1 cellular context compared by ENCODE assay signal in genomic region chr10:89644967-89645741, GRCh38.
TF ChIP-seq lines count a peak whose summit lies in the region.

Gene PANK1 (minus strand): TSS chr10:89645242. CDS start chr10:89644891, 351 bp downstream.

TF ChIP-seq in HepG2, 621 proteins besides CTCF, POLR2A, EP300 and RAD21 (continued from another document and continues in another):
- TF ChIP-seq E2F2 (CRISPR knock-in tag; IDR thresholded peaks at IDR 0.05; ENCODE audit: borderline replicate concordance) = no peak
- TF ChIP-seq NFE2L1 (CRISPR knock-in tag; IDR thresholded peaks at IDR 0.05; ENCODE audit: borderline replicate concordance) = no peak
- TF ChIP-seq ZHX1 (CRISPR knock-in tag; IDR thresholded peaks at IDR 0.05; ENCODE audit: low read depth) = no peak
- no peak for TF ChIP-seq ZNF10 (CRISPR knock-in tag; IDR thresholded peaks at IDR 0.05; ENCODE audit: borderline replicate concordance, low read depth)
- TF ChIP-seq NBN (conservative IDR thresholded peaks at IDR 0.05) = no peak
- TF ChIP-seq MAFK (conservative IDR thresholded peaks at IDR 0.05 in 1 of 2, IDR thresholded peaks at IDR 0.05 in 1 of 2; ENCODE audit: low read length in 2 of 2) = no peak
- TF ChIP-seq ATF5 (CRISPR knock-in tag; IDR thresholded peaks at IDR 0.05; ENCODE audit: low read depth) = no peak
- TF ChIP-seq FOXO1 (CRISPR knock-in tag; IDR thresholded peaks at IDR 0.05) = no peak
- TF ChIP-seq FUBP1 (CRISPR knock-in tag; IDR thresholded peaks at IDR 0.05; ENCODE audit: borderline replicate concordance) = no peak
- no peak for TF ChIP-seq HMGA1 (CRISPR knock-in tag; conservative IDR thresholded peaks at IDR 0.05)
- TF ChIP-seq CBX2 (IDR thresholded peaks at IDR 0.05; ENCODE audit: low read depth, low read length) = no peak
- TF ChIP-seq CBX2 (CRISPR knock-in tag; IDR thresholded peaks at IDR 0.05; ENCODE audit: low read depth) = no peak
- no peak; the same call in 1 of the 2 replicates for TF ChIP-seq HMG20B (CRISPR knock-in tag; conservative IDR thresholded peaks at IDR 0.05)
- TF ChIP-seq ZNF766 (CRISPR knock-in tag; IDR thresholded peaks at IDR 0.05; ENCODE audit: borderline replicate concordance) = no peak
- TF ChIP-seq ZNF230 (CRISPR knock-in tag; IDR thresholded peaks at IDR 0.05) = no peak
- TF ChIP-seq ZNF639 (CRISPR knock-in tag; conservative IDR thresholded peaks at IDR 0.05) = peak; percentile 3; the same call in 1 of the 2 replicates
- TF ChIP-seq GMEB2 (CRISPR knock-in tag; IDR thresholded peaks at IDR 0.05; ENCODE audit: low read depth) = no peak
- no peak for TF ChIP-seq ZSCAN22 (CRISPR knock-in tag; IDR thresholded peaks at IDR 0.05)
- TF ChIP-seq DDIT3 (CRISPR knock-in tag; IDR thresholded peaks at IDR 0.05) = no peak
- TF ChIP-seq MLXIP (CRISPR knock-in tag; IDR thresholded peaks at IDR 0.05; ENCODE audit: borderline replicate concordance) = no peak
- no peak for TF ChIP-seq HNRNPK (IDR thresholded peaks at IDR 0.05; ENCODE audit: low read depth, low read length, poor library complexity, severe bottlenecking)
- no peak for TF ChIP-seq PLSCR1 (CRISPR knock-in tag; IDR thresholded peaks at IDR 0.05; ENCODE audit: borderline replicate concordance)
- peak; percentile 79 for TF ChIP-seq ZNF772 (CRISPR knock-in tag; IDR thresholded peaks at IDR 0.05)
- TF ChIP-seq CREB1 (IDR thresholded peaks at IDR 0.05) = no peak
- no peak; the same call in 1 of the 2 replicates for TF ChIP-seq CREB1 (CRISPR knock-in tag; IDR thresholded peaks at IDR 0.05)
- TF ChIP-seq ATF3 (CRISPR knock-in tag; IDR thresholded peaks at IDR 0.05) = no peak
- no peak for TF ChIP-seq U2AF2 (IDR thresholded peaks at IDR 0.05; ENCODE audit: low read depth, low read length)
- TF ChIP-seq SMAD1 (CRISPR knock-in tag; IDR thresholded peaks at IDR 0.05; ENCODE audit: borderline replicate concordance, low read depth) = no peak
- TF ChIP-seq KDM4B (CRISPR knock-in tag; IDR thresholded peaks at IDR 0.05) = no peak
- no peak for TF ChIP-seq PRDM4 (CRISPR knock-in tag; IDR thresholded peaks at IDR 0.05; ENCODE audit: borderline replicate concordance)
- 0 out of 2 replicates have a peak, but pooled peaks have one; percentile 8 for TF ChIP-seq ZNF280D (CRISPR knock-in tag; IDR thresholded peaks at IDR 0.05)
- 0 out of 2 replicates have a peak, but pooled peaks have one; percentile 84 for TF ChIP-seq ZNF44 (CRISPR knock-in tag; IDR thresholded peaks at IDR 0.05)
- TF ChIP-seq MNT (IDR thresholded peaks at IDR 0.05) = no peak
- no peak for TF ChIP-seq MED13 (CRISPR knock-in tag; IDR thresholded peaks at IDR 0.05)
- TF ChIP-seq PHF8 (CRISPR knock-in tag; IDR thresholded peaks at IDR 0.05) = peak; percentile 47; the same call in 1 of the 2 replicates
- no peak for TF ChIP-seq CBX1 (IDR thresholded peaks at IDR 0.05; ENCODE audit: low read depth)
